ENCODE assay signal across 20 cellular contexts in the genomic region with DNA sequence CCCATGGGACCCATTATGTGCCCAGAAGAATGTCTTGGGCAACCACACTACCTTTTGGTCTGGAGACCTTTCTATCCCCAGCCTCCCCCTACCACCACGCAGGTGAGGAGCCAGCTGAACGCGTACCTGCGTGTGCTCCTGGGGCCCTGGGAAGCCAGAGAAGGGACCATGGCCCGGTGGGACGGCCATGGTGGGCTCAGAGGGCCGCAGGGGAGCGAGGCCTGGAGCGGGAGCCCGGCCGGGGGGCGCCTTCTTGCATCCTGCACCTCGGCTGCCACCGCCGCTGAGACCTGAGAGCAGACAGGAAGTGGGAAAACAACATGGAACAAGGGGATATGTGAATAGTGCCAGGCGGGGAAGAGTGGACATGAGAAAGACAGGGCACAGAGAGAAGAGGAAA. TPM values are rescaled to one million over a fixed set of nuclear protein-coding genes. Genes with fewer than 3 reads are reported as not detected.
DNase-seq lines count a peak whose midpoint lies in the region; ATAC-seq and TF ChIP-seq lines count a peak whose summit lies in the region.
"Had no signal": no experiment of that assay in that cellular context is flagged by ENCODE, and none has a peak within 500 bp of the region (broad histone marks: within the 10 kb centered on the region; RNA-seq: fewer than 3 reads in every experiment).

No MANE protein-coding gene starts in this region.

- peaks cover 27 to 54% (median 45%) of the 10 kb centered on the region in 10 experiments for H3K4me1 ChIP-seq in BLaER1 treated with 17β-estradiol and CSF1 and Interleukin-3, amounts not matched to agents 10 nM and 100 nM
- H3K4me1 ChIP-seq in GM23338 (ENCODE audit: insufficient read depth) = peaks cover 5% of the 10 kb centered on the region; the same call in 1 of the 2 replicates

- H3K4me3 Mint-ChIP-seq in GM23338 (peak overlapping the region; percentile 74; the same call in 2 of the 3 replicates), brain (peak overlapping the region; percentile 90 to 95 (median 93)), nephron (peak overlapping the region; percentile 89 to 93 (median 92))

- H2AFZ ChIP-seq in GM23338 = no peak overlapping the region

- H3K27ac Mint-ChIP-seq in GM23338 (no peak overlapping the region), brain (peak overlapping the region; percentile 96 to 98 (median 97)), nephron (peak overlapping the region; percentile 87 to 94 (median 87))

- no peak for ATAC-seq in GM23338
- no peak for ATAC-seq in GM19397 (IDR thresholded peaks at IDR 0.05; ENCODE audit: unreplicated experiment)
- ATAC-seq: K562 had no signal

- H3K36me3 Mint-ChIP-seq in GM23338 (ENCODE audit: low read depth) (peaks cover 59% of the 10 kb centered on the region), brain (peaks cover 70% of the 10 kb centered on the region), nephron (ENCODE audit: low read depth) (peaks cover 59% of the 10 kb centered on the region)

- H3K27me3 ChIP-seq in BLaER1 treated with 17β-estradiol and CSF1 and Interleukin-3, amounts not matched to agents 10 nM and 100 nM = peaks cover 0 to 7% (median 0%) of the 10 kb centered on the region in 11 experiments; a peak in 3 of 22 replicates
- no peaks in the 10 kb centered on the region for H3K27me3 ChIP-seq in GM23338 (ENCODE audit: insufficient read depth)
- H3K27me3 ChIP-seq: adrenal gland, BE2C, right atrium auricular region, stomach had no signal

- H3K9ac ChIP-seq in BLaER1 treated with 17β-estradiol and CSF1 and Interleukin-3, amounts not matched to agents 10 nM and 100 nM = 0 out of 22 replicates have a peak overlapping the region, but pooled peaks of 1 of the 11 experiments have one; percentile 82

- no peaks in the 10 kb centered on the region for H3K9me3 ChIP-seq in BLaER1 treated with 17β-estradiol and CSF1 and Interleukin-3, amounts not matched to agents 10 nM and 100 nM (replicated peaks in 1 of 11)
- H3K9me3 ChIP-seq: adrenal gland, BE2C, right atrium auricular region, stomach had no signal

- peaks cover 64 to 79% (median 73%) of the 10 kb centered on the region in 11 experiments for H3K36me3 ChIP-seq in BLaER1 treated with 17β-estradiol and CSF1 and Interleukin-3, amounts not matched to agents 10 nM and 100 nM
- H3K36me3 ChIP-seq in GM23338 (ENCODE audit: insufficient read depth) = peaks cover 21% of the 10 kb centered on the region

- H3K27me3 Mint-ChIP-seq in GM23338 (ENCODE audit: insufficient read depth, low read depth, poor library complexity) = peaks cover 16% of the 10 kb centered on the region
- no peaks in the 10 kb centered on the region for H3K27me3 Mint-ChIP-seq in brain
- H3K27me3 Mint-ChIP-seq in nephron (ENCODE audit: low read depth) = no peaks in the 10 kb centered on the region

- H3K4me2 ChIP-seq in BLaER1 treated with 17β-estradiol and CSF1 and Interleukin-3, amounts not matched to agents 10 nM and 100 nM = peak overlapping the region; percentile 83 to 96 (median 91); a peak in 20 of 22 replicates
- H3K4me2 ChIP-seq in GM23338 = no peak overlapping the region

- H3K4me3 ChIP-seq in BLaER1 treated with 17β-estradiol and CSF1 and Interleukin-3, amounts not matched to agents 10 nM and 100 nM = no peak overlapping the region; a peak in 1 of 20 replicates
- no peak overlapping the region for H3K4me3 ChIP-seq in GM23338
- H3K4me3 ChIP-seq: K562, right atrium auricular region had no signal

- H3K4me1 Mint-ChIP-seq in GM23338 = peaks cover 17% of the 10 kb centered on the region
- H3K4me1 Mint-ChIP-seq in brain = peaks cover 36% of the 10 kb centered on the region
- peaks cover 36% of the 10 kb centered on the region for H3K4me1 Mint-ChIP-seq in nephron

- TF ChIP-seq CTCF in GM23338 (conservative IDR thresholded peaks at IDR 0.05; ENCODE audit: low read depth in 2 of 2) (no peak), brain (conservative IDR thresholded peaks at IDR 0.05) (no peak), nephron (IDR thresholded peaks at IDR 0.05; ENCODE audit: unreplicated experiment in 3 of 3) (no peak)

- DNase-seq in GM23338 (ENCODE audit: low spot score) (no peak), cerebellar nuclear complex (lab: John Stamatoyannopoulos, UW) (no peak), SKM-1 (lab: John Stamatoyannopoulos, UW; ENCODE audit: unreplicated experiment) (no peak), NCI-H1092 (lab: John Stamatoyannopoulos, UW) (no peak)
- DNase-seq: activated CD8-positive, alpha-beta memory T cell treated with anti-CD3 and anti-CD28 coated beads for 24 hours; adrenal gland; BE2C; dermis blood vessel endothelial cell; NCI-H1436 treated with DMSO at 0.1 percent for 48 hours; stomach had no signal

- peaks cover 6% of the 10 kb centered on the region for H3K79me2 ChIP-seq in GM23338 (replicated peaks; ENCODE audit: insufficient read depth)

- no peak overlapping the region for H3K27ac ChIP-seq in BLaER1 treated with 17β-estradiol and CSF1 and Interleukin-3, amounts not matched to agents 10 nM and 100 nM
- H3K27ac ChIP-seq in GM23338 (ENCODE audit: low read depth) = no peak overlapping the region
- H3K27ac ChIP-seq: right atrium auricular region had no signal

- H4K20me1 ChIP-seq in BLaER1 treated with 17β-estradiol and CSF1 and Interleukin-3, amounts not matched to agents 10 nM and 100 nM = peaks cover 0 to 93% (median 75%) of the 10 kb centered on the region in 11 experiments; a peak in 18 of 22 replicates
- H4K20me1 ChIP-seq in GM23338 (replicated peaks; ENCODE audit: insufficient read depth) = peaks cover 3% of the 10 kb centered on the region; the same call in 1 of the 2 replicates

- H3K9me2 ChIP-seq in GM23338 (ENCODE audit: insufficient read depth) = no peaks in the 10 kb centered on the region

- H3F3A ChIP-seq in GM23338 (replicated peaks; ENCODE audit: low read depth) = peaks cover 22% of the 10 kb centered on the region

- H3K9me3 Mint-ChIP-seq in GM23338 = no peaks in the 10 kb centered on the region
- H3K9me3 Mint-ChIP-seq in brain = peaks cover 0 to 3% (median 0%) of the 10 kb centered on the region in 5 experiments
- H3K9me3 Mint-ChIP-seq in nephron = no peaks in the 10 kb centered on the region

TF ChIP-seq in GM23338, 12 proteins besides CTCF, POLR2A, EP300 and RAD21 (continues in another document):
- TF ChIP-seq STAT1 (IDR thresholded peaks at IDR 0.05; ENCODE audit: unreplicated experiment) = no peak
- no peak for TF ChIP-seq NANOG (IDR thresholded peaks at IDR 0.05; ENCODE audit: borderline replicate concordance)
- no peak for TF ChIP-seq JUNB (IDR thresholded peaks at IDR 0.05; ENCODE audit: unreplicated experiment)
- TF ChIP-seq CREB1 (CRISPR knock-in tag; IDR thresholded peaks at IDR 0.05; ENCODE audit: low read depth) = no peak
- TF ChIP-seq POLR2AphosphoS5 (IDR thresholded peaks at IDR 0.05; ENCODE audit: low read depth) = no peak

RNA-seq across cellular contexts. Expression of gene DYRK1B, which starts 2.3 kb away (rescaled TPM):
- 8.6 and 8.9 TPM in 2 replicates for total RNA-seq in GM23338 (2014; rRNA removed; shearing (Covaris generic))
- polyA plus RNA-seq in GM23338 (2016; fragmentation: Nextera tagmentation; extraction: Ambion mirVana) = 6.5 and 7.2 TPM in 2 replicates
- 51.3 TPM for polyA plus RNA-seq in brain (ENCODE audit: insufficient read depth, low read depth, low replicate concordance)

RNA-seq across cellular contexts. Expression of gene FBL, which starts 14.5 kb away (rescaled TPM):
- total RNA-seq in GM23338 (2014; rRNA removed; shearing (Covaris generic)) = 403 and 426 TPM in 2 replicates
- polyA plus RNA-seq in GM23338 (2016; fragmentation: Nextera tagmentation; extraction: Ambion mirVana) (553 and 579 TPM in 2 replicates), brain (ENCODE audit: insufficient read depth, low read depth, low replicate concordance) (290 TPM)

RNA-seq across cellular contexts. Expression of gene LEUTX, which starts 53.0 kb away (rescaled TPM):
- total RNA-seq in GM23338 (2014; rRNA removed; shearing (Covaris generic)) = not detected in 2 replicates
- polyA plus RNA-seq in GM23338 (2016; fragmentation: Nextera tagmentation; extraction: Ambion mirVana) = 0.47 TPM in 1 of 2 replicates, not detected in the other
- not detected for polyA plus RNA-seq in brain (ENCODE audit: insufficient read depth, low read depth, low replicate concordance)
- total RNA-seq: adrenal gland; dermis blood vessel endothelial cell; G401; K562; mononuclear cell; NCI-H460; right atrium auricular region; stomach; T-helper 1 cell treated with Interleukin-12 subunit alpha and Interleukin-12 subunit beta and Interleukin-4 antibody, amounts not matched to agents 30 ng/mL and 1 ng/mL, for 36 hours had no signal
- polyA plus RNA-seq: adrenal gland, K562, stomach had no signal
